Comparison of ENCODE assay signal across 1 cellular context in genomic region chr2:224039770-224040088, GRCh38.
A peak's percentile ranks its signal among the peaks of the same experiment; 100 is the strongest.
TF ChIP-seq lines count a peak whose summit lies in the region.

No MANE protein-coding gene starts in this region.

TF ChIP-seq in H1, 55 proteins besides CTCF, POLR2A, EP300 and RAD21 (continued from another document):
- TF ChIP-seq CHD1 (IDR thresholded peaks at IDR 0.05; ENCODE audit: low read depth, low read length) (no peak), SUZ12 (IDR thresholded peaks at IDR 0.05; ENCODE audit: low read length) (no peak), POU5F1 (IDR thresholded peaks at IDR 0.05; ENCODE audit: low read depth, low read length) (no peak), CBX5 (IDR thresholded peaks at IDR 0.05; ENCODE audit: low read depth, low read length) (no peak), BRCA1 (IDR thresholded peaks at IDR 0.05; ENCODE audit: low read depth, low read length) (no peak), RNF2 (IDR thresholded peaks at IDR 0.05; ENCODE audit: borderline replicate concordance, low read depth, low read length, missing control alignments, poor library complexity, severe bottlenecking) (no peak), TEAD4 (IDR thresholded peaks at IDR 0.05; ENCODE audit: low read depth, low read length) (no peak), CHD2 (IDR thresholded peaks at IDR 0.05; ENCODE audit: low read length) (no peak), TCF12 (IDR thresholded peaks at IDR 0.05; ENCODE audit: low read depth, low read length) (no peak), MAFK (IDR thresholded peaks at IDR 0.05; ENCODE audit: low read depth, low read length) (no peak), RFX5 (IDR thresholded peaks at IDR 0.05; ENCODE audit: borderline replicate concordance, low read depth, low read length) (no peak), SIX5 (IDR thresholded peaks at IDR 0.05; ENCODE audit: low read depth, low read length) (no peak), HDAC6 (IDR thresholded peaks at IDR 0.05; ENCODE audit: low read depth, low read length) (no peak), PHF8 (conservative IDR thresholded peaks at IDR 0.05; ENCODE audit: low read depth, low read length) (no peak), RBBP5 (IDR thresholded peaks at IDR 0.05; ENCODE audit: borderline replicate concordance, low read depth, low read length) (no peak), KDM4A (IDR thresholded peaks at IDR 0.05; ENCODE audit: low read depth, low read length, severe bottlenecking) (no peak), SAP30 (IDR thresholded peaks at IDR 0.05; ENCODE audit: insufficient read depth, insufficient replicate concordance, low read length) (peak; percentile 52), SP1 (IDR thresholded peaks at IDR 0.05; ENCODE audit: low read depth, low read length) (no peak)
